In the genomic region with DNA sequence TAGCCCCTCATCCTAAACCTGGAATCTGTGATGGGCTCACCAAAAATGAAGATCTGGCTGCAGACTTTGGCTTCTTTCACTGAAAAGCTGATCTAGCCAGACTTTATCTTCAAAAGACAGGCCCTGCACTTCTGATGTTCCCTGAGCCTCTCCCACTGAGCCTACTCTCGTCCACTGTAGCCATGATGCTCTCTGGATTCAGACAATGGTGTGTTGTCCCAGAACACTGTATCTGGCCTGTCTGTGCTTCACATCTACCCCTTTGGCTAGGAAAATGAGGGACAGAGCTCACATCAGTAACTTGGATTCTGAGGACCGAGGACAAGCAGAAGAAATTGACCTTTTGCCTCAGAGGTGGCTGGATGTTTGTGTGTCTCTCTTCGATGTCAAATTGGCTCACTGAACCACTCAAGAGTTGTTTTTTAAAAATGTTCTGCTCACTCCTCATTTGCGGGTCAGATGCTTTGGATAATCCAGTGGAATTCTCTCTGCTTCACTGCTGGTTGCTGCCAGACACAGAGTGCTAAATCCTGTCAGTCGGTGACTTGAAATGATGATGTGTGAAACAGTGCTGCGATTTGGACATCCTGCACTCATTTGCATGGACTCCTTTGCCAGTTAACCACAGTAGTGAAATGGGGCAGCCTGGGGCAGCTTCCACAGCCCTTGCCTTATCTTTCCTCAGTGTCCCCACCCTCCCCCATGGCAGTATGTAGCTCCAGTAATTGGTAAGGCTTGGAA, we compare ENCODE assay signal across 1 cellular context.
A peak's percentile ranks its signal among the peaks of the same experiment; 100 is the strongest.
TF ChIP-seq lines count a peak whose summit lies in the region.

No MANE protein-coding gene starts in this region.

TF ChIP-seq in GM12878, 131 proteins besides CTCF, POLR2A, EP300 and RAD21:
- TF ChIP-seq ZBTB11 (CRISPR knock-in tag; IDR thresholded peaks at IDR 0.05), result no peak
- TF ChIP-seq, protein P1, sequence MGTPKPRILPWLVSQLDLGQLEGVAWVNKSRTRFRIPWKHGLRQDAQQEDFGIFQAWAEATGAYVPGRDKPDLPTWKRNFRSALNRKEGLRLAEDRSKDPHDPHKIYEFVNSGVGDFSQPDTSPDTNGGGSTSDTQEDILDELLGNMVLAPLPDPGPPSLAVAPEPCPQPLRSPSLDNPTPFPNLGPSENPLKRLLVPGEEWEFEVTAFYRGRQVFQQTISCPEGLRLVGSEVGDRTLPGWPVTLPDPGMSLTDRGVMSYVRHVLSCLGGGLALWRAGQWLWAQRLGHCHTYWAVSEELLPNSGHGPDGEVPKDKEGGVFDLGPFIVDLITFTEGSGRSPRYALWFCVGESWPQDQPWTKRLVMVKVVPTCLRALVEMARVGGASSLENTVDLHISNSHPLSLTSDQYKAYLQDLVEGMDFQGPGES (IDR thresholded peaks at IDR 0.05), result no peak
- no peak for TF ChIP-seq SIN3A (IDR thresholded peaks at IDR 0.05; ENCODE audit: low read depth, low read length)
- peak; percentile 60 for TF ChIP-seq RUNX3 (IDR thresholded peaks at IDR 0.05; ENCODE audit: low read length)
- no peak for TF ChIP-seq ZNF24 (IDR thresholded peaks at IDR 0.05)
- no peak for TF ChIP-seq NFIC (IDR thresholded peaks at IDR 0.05; ENCODE audit: low read depth, low read length)
- no peak for TF ChIP-seq ZZZ3 (IDR thresholded peaks at IDR 0.05; ENCODE audit: control insufficient read depth, insufficient read length, low read depth)
- TF ChIP-seq POU2F2 (IDR thresholded peaks at IDR 0.05; ENCODE audit: borderline replicate concordance, low read depth, low read length), result peak; percentile 58; the same call in 1 of the 3 replicates
